Comparison of ENCODE assay signal across 1 cellular context in genomic region chr10:28676968-28677888, GRCh38.
TF ChIP-seq lines count a peak whose summit lies in the region.

TSS of gene BAMBI (plus strand) at chr10:28677521. CDS start at chr10:28677898, 377 bp downstream.

TF ChIP-seq in A549, 52 proteins besides CTCF, POLR2A, EP300 and RAD21 (continued from another document):
- TF ChIP-seq ATOH8 (CRISPR knock-in tag; IDR thresholded peaks at IDR 0.05; ENCODE audit: low read depth) (no peak), TFCP2L1 (CRISPR knock-in tag; IDR thresholded peaks at IDR 0.05) (no peak), KDM5A (IDR thresholded peaks at IDR 0.05) (no peak)
